In genomic region chr1:192475329-192475728, GRCh38 we compare ENCODE assay signal across 25 cellular contexts.
DNase-seq lines count a peak whose midpoint lies in the region; ATAC-seq, FAIRE-seq and TF ChIP-seq lines count a peak whose summit lies in the region.
"Had no signal": no experiment of that assay in that cellular context is flagged by ENCODE, and none has a peak within 500 bp of the region (broad histone marks: within the 10 kb centered on the region; RNA-seq: fewer than 3 reads in every experiment).

No MANE protein-coding gene starts in this region.

- H3K27me3 Mint-ChIP-seq in MCF 10A (ENCODE audit: insufficient read depth, unreplicated experiment) (no peaks in the 10 kb centered on the region), T-helper 17 cell (peaks cover 12% of the 10 kb centered on the region)
- peaks cover 2% of the 10 kb centered on the region for H3K27me3 Mint-ChIP-seq in dendritic cell treated with granulocyte-macrophage colony-stimulating factor and Interleukin-4, amounts not matched to agents 40 ng/mL and 50 ng/mL, for 4 days

- H3K18ac ChIP-seq in neuronal stem cell (ENCODE audit: low read length), result no peak overlapping the region

- CTCF ChIA-PET in MCF 10A (lab: Yijun Ruan, JAX), result interaction anchor here (0.6 to 6.2 kb wide), 29 partner anchors 13 to 554 kb away, joined by 3 to 152 read pairs (median 5); no protein-coding TSS in a partner anchor

- H3K4me3 ChIP-seq in breast epithelium (no peak overlapping the region), neuronal stem cell (ENCODE audit: low read length in 2 of 2) (no peak overlapping the region)
- H3K4me3 ChIP-seq: BLaER1, GM12878, GM23338 had no signal

- no CpG with 5 or more reads among the region's 6 CpGs for WGBS in neuronal stem cell (ENCODE audit: extremely low coverage in 2 of 2, insufficient read length in 2 of 2, insufficient replicate concordance in 1 of 2), 2 donors

- H2BK5ac ChIP-seq in neuronal stem cell (ENCODE audit: low read length), result no peak overlapping the region

- H2AK5ac ChIP-seq in neuronal stem cell (ENCODE audit: low read depth, low read length), result no peak overlapping the region

- DNase-seq in MCF 10A (ENCODE audit: unreplicated experiment) (no peak), breast epithelium (ENCODE audit: low spot score in 2 of 2) (no peak), T-helper 17 cell (no peak), neuronal stem cell (ENCODE audit: low spot score) (no peak), NCI-H82 (lab: John Stamatoyannopoulos, UW) (no peak), HTR-8/SVneo (ENCODE audit: insufficient read length, low spot score) (no peak)
- DNase-seq: Caco-2; CD4-positive, CD25-positive, alpha-beta regulatory T cell; CD8-positive, alpha-beta T cell; DMS 273 treated with DMSO at 0.1 percent for 48 hours; DMS79; EL; GDM1; H9 had no signal

- no peaks in the 10 kb centered on the region for H3K27me3 ChIP-seq in breast epithelium
- no peaks in the 10 kb centered on the region for H3K27me3 ChIP-seq in neuronal stem cell (ENCODE audit: control insufficient read depth in 3 of 3, insufficient read depth in 3 of 3, low read depth in 1 of 3, low read length in 3 of 3)
- H3K27me3 ChIP-seq: BLaER1 had no signal

- H3K14ac ChIP-seq in neuronal stem cell (ENCODE audit: low read length), result no peak overlapping the region

- no peak overlapping the region for H4K8ac ChIP-seq in neuronal stem cell (ENCODE audit: low read depth, low read length)

- H2AFZ ChIP-seq in neuronal stem cell (ENCODE audit: low read length), result peak overlapping the region; percentile 0
- H2AFZ ChIP-seq: GM23338 had no signal

- H3K9ac ChIP-seq in neuronal stem cell (ENCODE audit: low read depth, low read length, poor library complexity), result no peak overlapping the region
- H3K9ac ChIP-seq: BLaER1 had no signal

- no peak overlapping the region for H2BK15ac ChIP-seq in neuronal stem cell (ENCODE audit: low read length)

- H3K4me1 ChIP-seq in breast epithelium, result no peaks in the 10 kb centered on the region
- no peaks in the 10 kb centered on the region for H3K4me1 ChIP-seq in neuronal stem cell (ENCODE audit: control insufficient read depth in 2 of 2, insufficient read depth in 1 of 2, low read depth in 1 of 2, low read length in 2 of 2)
- H3K4me1 ChIP-seq: BLaER1, Caco-2 had no signal

- H4K91ac ChIP-seq in neuronal stem cell (ENCODE audit: low read depth, low read length, poor library complexity), result no peak overlapping the region

- ATAC-seq in T-helper 17 cell (no peak), GM21381 (IDR thresholded peaks at IDR 0.05; ENCODE audit: unreplicated experiment) (no peak)
- ATAC-seq: CD8-positive, alpha-beta T cell; GM12878; GM23338; HCT116 had no signal

- no peaks in the 10 kb centered on the region for H3K79me1 ChIP-seq in neuronal stem cell (ENCODE audit: low read depth, low read length)

- no peaks in the 10 kb centered on the region for H3K36me3 Mint-ChIP-seq in MCF 10A (ENCODE audit: insufficient read depth, unreplicated experiment)
- no peaks in the 10 kb centered on the region for H3K36me3 Mint-ChIP-seq in T-helper 17 cell (ENCODE audit: low read depth)
- no peaks in the 10 kb centered on the region for H3K36me3 Mint-ChIP-seq in dendritic cell treated with granulocyte-macrophage colony-stimulating factor and Interleukin-4, amounts not matched to agents 40 ng/mL and 50 ng/mL, for 4 days (ENCODE audit: low read depth)
- H3K36me3 Mint-ChIP-seq: CD4-positive, CD25-positive, alpha-beta regulatory T cell; CD8-positive, alpha-beta T cell had no signal

- no peak for FAIRE-seq in HTR-8/SVneo (lab: Jason Lieb, UNC)
- FAIRE-seq: A204.1, GM12878, GM19239 had no signal

- H3K4me1 Mint-ChIP-seq in MCF 10A (ENCODE audit: insufficient read depth, unreplicated experiment), result peaks cover 8% of the 10 kb centered on the region
- H3K4me1 Mint-ChIP-seq in T-helper 17 cell, result peaks cover 3% of the 10 kb centered on the region
- peaks cover 9% of the 10 kb centered on the region for H3K4me1 Mint-ChIP-seq in dendritic cell treated with granulocyte-macrophage colony-stimulating factor and Interleukin-4, amounts not matched to agents 40 ng/mL and 50 ng/mL, for 4 days (ENCODE audit: low read depth)
- H3K4me1 Mint-ChIP-seq: B cell, GM23338, H9 had no signal

- no peak overlapping the region for H2BK12ac ChIP-seq in neuronal stem cell (ENCODE audit: low read length)

- no peak overlapping the region for H3K23ac ChIP-seq in neuronal stem cell (ENCODE audit: low read depth, low read length, poor library complexity)

- intact Hi-C loops in MCF 10A (cut with micrococcal nuclease), result loop anchor here (2.0 kb wide), 1 partner anchor 555 kb away; no protein-coding TSS in a partner anchor
- intact Hi-C loops in breast epithelium (cut with DNase I; ENCODE audit: low total_unique reads), result no loop called here
- intact Hi-C loops in dendritic cell treated with granulocyte-macrophage colony-stimulating factor and Interleukin-4, amounts not matched to agents 40 ng/mL and 50 ng/mL, for 4 days (cut with micrococcal nuclease), result loop anchor here (5.0 to 10.0 kb wide), 2 partner anchors 37 to 649 kb away; partner anchors contain the start of gene CDC73

- H3K36me3 ChIP-seq in breast epithelium (no peaks in the 10 kb centered on the region), neuronal stem cell (replicated peaks in 1 of 2; ENCODE audit: control insufficient read depth in 2 of 2, insufficient read depth in 2 of 2, low read length in 2 of 2) (no peaks in the 10 kb centered on the region)
- H3K36me3 ChIP-seq: BLaER1 had no signal

- no peaks in the 10 kb centered on the region for H3K9me3 Mint-ChIP-seq in MCF 10A (ENCODE audit: unreplicated experiment)
- H3K9me3 Mint-ChIP-seq in dendritic cell treated with granulocyte-macrophage colony-stimulating factor and Interleukin-4, amounts not matched to agents 40 ng/mL and 50 ng/mL, for 4 days, result no peaks in the 10 kb centered on the region
- H3K9me3 Mint-ChIP-seq: CD4-positive, CD25-positive, alpha-beta regulatory T cell; CD8-positive, alpha-beta T cell; H9 had no signal

- no peaks in the 10 kb centered on the region for H3K9me3 ChIP-seq in breast epithelium
- H3K9me3 ChIP-seq in T-helper 17 cell (ENCODE audit: control insufficient read depth, low read length, poor library complexity, severe bottlenecking), result no peaks in the 10 kb centered on the region
- H3K9me3 ChIP-seq in neuronal stem cell (replicated peaks in 1 of 2; ENCODE audit: control insufficient read depth in 2 of 2, insufficient read depth in 1 of 2, low read depth in 1 of 2, low read length in 2 of 2), result no peaks in the 10 kb centered on the region
- H3K9me3 ChIP-seq: Caco-2 had no signal

- H3K27ac Mint-ChIP-seq in MCF 10A (ENCODE audit: low read depth, unreplicated experiment), result peak overlapping the region; percentile 39
- H3K27ac Mint-ChIP-seq in T-helper 17 cell, result peak overlapping the region; percentile 11
- peak overlapping the region; percentile 6 for H3K27ac Mint-ChIP-seq in dendritic cell treated with granulocyte-macrophage colony-stimulating factor and Interleukin-4, amounts not matched to agents 40 ng/mL and 50 ng/mL, for 4 days
- H3K27ac Mint-ChIP-seq: B cell; CD8-positive, alpha-beta T cell; GM23338 had no signal

- TF ChIP-seq CTCF in MCF 10A (IDR thresholded peaks at IDR 0.05; ENCODE audit: unreplicated experiment) (no peak), breast epithelium (IDR thresholded peaks at IDR 0.05) (no peak)

- POLR2A ChIA-PET in MCF 10A (lab: Yijun Ruan, JAX), result interaction anchor here (0.8 to 1.6 kb wide), 4 partner anchors 137 to 646 kb away, joined by 3 to 6 read pairs (median 4); partner anchors contain the start of gene CDC73

- no peak overlapping the region for H2BK120ac ChIP-seq in neuronal stem cell (ENCODE audit: low read depth, low read length)

- TF ChIP-seq POLR2A in breast epithelium (IDR thresholded peaks at IDR 0.05), result no peak

- H3K4me3 Mint-ChIP-seq in MCF 10A (ENCODE audit: unreplicated experiment), result no peak overlapping the region
- H3K4me3 Mint-ChIP-seq in T-helper 17 cell, result no peak overlapping the region
- H3K4me3 Mint-ChIP-seq in dendritic cell treated with granulocyte-macrophage colony-stimulating factor and Interleukin-4, amounts not matched to agents 40 ng/mL and 50 ng/mL, for 4 days, result no peak overlapping the region
- H3K4me3 Mint-ChIP-seq: B cell; CD4-positive, CD25-positive, alpha-beta regulatory T cell; CD8-positive, alpha-beta T cell; GM23338; H9 had no signal

- H3K4ac ChIP-seq in neuronal stem cell (ENCODE audit: low read length), result no peak overlapping the region

- no peak overlapping the region for H3K27ac ChIP-seq in breast epithelium
- H3K27ac ChIP-seq in neuronal stem cell (replicated peaks; ENCODE audit: low read length), result no peak overlapping the region
- H3K27ac ChIP-seq: 22Rv1, BLaER1, C4-2B had no signal

- no peak overlapping the region for H3K4me2 ChIP-seq in neuronal stem cell (ENCODE audit: insufficient read depth, low read length, poor library complexity, severe bottlenecking)
- H3K4me2 ChIP-seq: BLaER1, GM23338 had no signal

- BruUV-seq in MCF 10A (replicated peaks; lab: Mats Ljungman, UMichigan), result no TSS peak
